Comparison of ENCODE assay signal across 1 cellular context in genomic region chr10:132263866-132264265, GRCh38.
TF ChIP-seq lines count a peak whose summit lies in the region.

No MANE protein-coding gene starts in this region.

TF ChIP-seq in SK-N-SH treated with all-trans-retinoic acid at 6 μM for 48 hours, 23 proteins besides CTCF, POLR2A, EP300 and RAD21 (continued from another document):
- TF ChIP-seq PPARA (CRISPR knock-in tag; IDR thresholded peaks at IDR 0.05; ENCODE audit: borderline replicate concordance) (no peak), ESRRG (CRISPR knock-in tag; IDR thresholded peaks at IDR 0.05) (no peak), OSR1 (CRISPR knock-in tag; IDR thresholded peaks at IDR 0.05) (no peak), TCF4 (CRISPR knock-in tag; IDR thresholded peaks at IDR 0.05; ENCODE audit: borderline replicate concordance) (no peak)
